8 cellular contexts compared by ENCODE assay signal in the genomic region with DNA sequence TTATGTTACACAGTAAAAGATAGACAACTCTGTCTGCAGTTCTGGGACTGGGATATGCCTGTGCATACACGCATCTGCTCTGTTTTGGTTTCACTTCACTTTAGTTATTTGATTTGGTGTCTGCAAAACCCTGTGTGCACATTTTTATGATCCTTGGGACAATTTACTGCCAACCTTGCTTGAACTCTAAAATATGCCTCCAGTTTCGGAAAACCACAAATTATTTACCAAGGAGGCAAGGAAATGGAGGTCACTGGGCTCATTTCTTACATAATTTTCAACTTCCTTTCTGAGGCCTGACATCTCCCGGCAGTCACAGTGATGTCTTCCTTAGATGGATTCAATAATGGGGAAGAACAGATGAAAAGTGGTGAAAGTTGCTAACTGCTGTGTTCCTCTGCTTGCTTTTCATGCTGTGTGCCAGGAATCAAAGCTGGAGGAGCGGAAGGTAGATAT.
A peak's percentile ranks its signal among the peaks of the same experiment; 100 is the strongest.
DNase-seq lines count a peak whose midpoint lies in the region; ATAC-seq and TF ChIP-seq lines count a peak whose summit lies in the region.

No MANE protein-coding gene starts in this region.

- peak overlapping the region; percentile 19 for H3K9ac ChIP-seq in mucosa of stomach (ENCODE audit: low read length)

- ATAC-seq in GM18517 (IDR thresholded peaks at IDR 0.05; ENCODE audit: unreplicated experiment), result peak; percentile 73
- peak; percentile 83 for ATAC-seq in HG02884 (IDR thresholded peaks at IDR 0.05; ENCODE audit: unreplicated experiment)
- peak; percentile 69 for ATAC-seq in RWPE2 (ENCODE audit: low read depth)

- H3K4me3 ChIP-seq in RWPE2 (ENCODE audit: severe bottlenecking) (no peak overlapping the region), mucosa of stomach (ENCODE audit: low read length) (no peak overlapping the region)

- H3K27ac ChIP-seq in RWPE2 (ENCODE audit: poor library complexity, severe bottlenecking), result no peak overlapping the region

- H3K4me1 ChIP-seq in RWPE2 (ENCODE audit: insufficient read depth, poor library complexity, severe bottlenecking), result no peaks in the 10 kb centered on the region
- peaks cover 5% of the 10 kb centered on the region for H3K4me1 ChIP-seq in mucosa of stomach (ENCODE audit: control insufficient read depth, insufficient read depth, low read length)

- DNase-seq in RWPE2 (ENCODE audit: low spot score) (no peak), HT-29 (ENCODE audit: low spot score) (no peak), NCI-H187 (lab: John Stamatoyannopoulos, UW) (no peak)
- no peak for DNase-seq in activated effector memory CD4-positive, alpha-beta T cell treated with anti-CD3 and anti-CD28 coated beads, Interleukin-2, amount 50 U/mL, for 16 hours
- no peak for DNase-seq in stimulated activated CD4-positive, alpha-beta T cell treated with anti-CD3 and anti-CD28 coated beads, Interleukin-1b, Interleukin-23, amount 100 ng/mL, for 48 hours

- H3K27me3 ChIP-seq in RWPE2 (ENCODE audit: insufficient read depth, poor library complexity, severe bottlenecking) (no peaks in the 10 kb centered on the region), mucosa of stomach (ENCODE audit: control insufficient read depth, insufficient read depth, low read length) (no peaks in the 10 kb centered on the region)

- TF ChIP-seq CTCF in RWPE2 (IDR thresholded peaks at IDR 0.05; ENCODE audit: poor library complexity, severe bottlenecking), result no peak

- no peaks in the 10 kb centered on the region for H3K36me3 ChIP-seq in RWPE2 (ENCODE audit: low read depth)
- H3K36me3 ChIP-seq in mucosa of stomach (ENCODE audit: control insufficient read depth, insufficient read depth, low read length), result no peaks in the 10 kb centered on the region

- H3K9me3 ChIP-seq in RWPE2 (ENCODE audit: severe bottlenecking), result peaks cover 2% of the 10 kb centered on the region
- H3K9me3 ChIP-seq in mucosa of stomach (ENCODE audit: control insufficient read depth, low read length), result no peaks in the 10 kb centered on the region
